Comparison of ENCODE assay signal across 8 cellular contexts in the genomic region with DNA sequence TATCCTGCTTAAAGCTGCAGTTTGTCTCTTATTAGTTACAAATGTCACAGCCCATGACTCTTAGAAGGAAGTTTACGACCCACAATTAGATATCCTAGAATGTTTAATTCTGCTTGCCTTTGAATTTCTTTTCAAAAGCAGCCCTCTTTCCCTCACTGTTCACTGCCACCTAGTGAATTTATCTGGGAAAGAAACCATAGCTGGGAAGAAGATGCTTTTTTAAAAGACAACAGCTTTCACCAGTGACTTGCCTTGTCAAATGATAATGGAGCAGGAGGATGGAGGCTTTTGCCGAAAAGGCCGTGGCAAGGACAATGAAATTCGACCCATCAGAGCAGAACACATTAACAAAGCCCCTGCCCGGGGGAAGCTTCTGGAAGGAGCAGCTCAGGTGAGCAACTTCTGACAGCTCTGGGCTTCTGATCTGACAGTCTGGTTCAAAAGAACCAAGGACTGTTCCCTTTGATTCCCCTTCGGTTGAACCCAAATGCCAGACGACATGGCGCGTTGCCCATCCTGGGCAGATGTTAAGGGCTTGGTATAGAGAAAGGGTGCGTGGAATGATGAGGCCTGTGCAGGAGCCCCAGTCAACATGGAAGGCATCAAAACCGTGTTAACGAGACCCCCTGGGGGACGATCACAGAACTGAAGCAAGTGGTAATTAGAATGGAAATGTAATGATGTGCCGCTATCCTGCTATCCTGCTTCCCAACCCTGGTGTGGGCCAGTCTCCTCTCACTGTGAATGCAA.
DNase-seq lines count a peak whose midpoint lies in the region; ATAC-seq and TF ChIP-seq lines count a peak whose summit lies in the region.

No MANE protein-coding gene starts in this region.

- peak; percentile 85 for TF ChIP-seq CTCF in chondrocyte (IDR thresholded peaks at IDR 0.05)
- no peak for TF ChIP-seq CTCF in BE2C (IDR thresholded peaks at IDR 0.05; ENCODE audit: low read depth, low read length)

- CTCF ChIA-PET in activated CD4-positive, alpha-beta memory T cell treated with anti-CD3 and anti-CD28 coated beads, Interleukin-2, amount 10 ng/mL, durations not matched to agents 7 days and 5 days (lab: Charles Lee) = no interaction called here

- H3K36me3 Mint-ChIP-seq in chondrocyte (ENCODE audit: low read depth) = peaks cover 3% of the 10 kb centered on the region
- no peaks in the 10 kb centered on the region for H3K36me3 Mint-ChIP-seq in activated CD4-positive, alpha-beta memory T cell treated with anti-CD3 and anti-CD28 coated beads, Interleukin-2, amount 10 ng/mL, durations not matched to agents 7 days and 5 days (ENCODE audit: low read depth)

- H3K27ac Mint-ChIP-seq in chondrocyte (ENCODE audit: unreplicated experiment) = no peak overlapping the region
- H3K27ac Mint-ChIP-seq in activated CD4-positive, alpha-beta memory T cell treated with anti-CD3 and anti-CD28 coated beads, Interleukin-2, amount 10 ng/mL, durations not matched to agents 7 days and 5 days = no peak overlapping the region

- no peaks in the 10 kb centered on the region for H3K9me3 ChIP-seq in BE2C

- ATAC-seq in GM21717 (IDR thresholded peaks at IDR 0.05; ENCODE audit: unreplicated experiment) (no peak), GM18519 (IDR thresholded peaks at IDR 0.05; ENCODE audit: low FRiP score, unreplicated experiment) (no peak)

- peak; percentile 64 for DNase-seq in COLO829 (ENCODE audit: low spot score)
- DNase-seq in LHCN-M2 (ENCODE audit: low read depth) = peak; percentile 56
- no peak for DNase-seq in chondrocyte (ENCODE audit: low spot score)
- peak; percentile 61 to 77 for DNase-seq in lung microvascular endothelial cell (ENCODE audit: low read depth in 2 of 2)
- DNase-seq in activated CD4-positive, alpha-beta memory T cell treated with anti-CD3 and anti-CD28 coated beads, Interleukin-2, amount 10 ng/mL, durations not matched to agents 7 days and 5 days = no peak
- DNase-seq in BE2C = no peak

- no peaks in the 10 kb centered on the region for H3K9me3 Mint-ChIP-seq in chondrocyte (ENCODE audit: low read depth)
- H3K9me3 Mint-ChIP-seq in activated CD4-positive, alpha-beta memory T cell treated with anti-CD3 and anti-CD28 coated beads, Interleukin-2, amount 10 ng/mL, durations not matched to agents 7 days and 5 days = no peaks in the 10 kb centered on the region

- H3K4me3 Mint-ChIP-seq in chondrocyte (ENCODE audit: unreplicated experiment) = no peak overlapping the region
- H3K4me3 Mint-ChIP-seq in activated CD4-positive, alpha-beta memory T cell treated with anti-CD3 and anti-CD28 coated beads, Interleukin-2, amount 10 ng/mL, durations not matched to agents 7 days and 5 days = no peak overlapping the region

- no peaks in the 10 kb centered on the region for H3K4me1 ChIP-seq in BE2C

- H3K4me1 Mint-ChIP-seq in chondrocyte (ENCODE audit: low read depth) = peaks cover 14% of the 10 kb centered on the region
- no peaks in the 10 kb centered on the region for H3K4me1 Mint-ChIP-seq in activated CD4-positive, alpha-beta memory T cell treated with anti-CD3 and anti-CD28 coated beads, Interleukin-2, amount 10 ng/mL, durations not matched to agents 7 days and 5 days

- H3K36me3 ChIP-seq in BE2C = no peaks in the 10 kb centered on the region

- no peaks in the 10 kb centered on the region for H3K27me3 Mint-ChIP-seq in chondrocyte (ENCODE audit: low read depth)
- no peaks in the 10 kb centered on the region for H3K27me3 Mint-ChIP-seq in activated CD4-positive, alpha-beta memory T cell treated with anti-CD3 and anti-CD28 coated beads, Interleukin-2, amount 10 ng/mL, durations not matched to agents 7 days and 5 days

- POLR2A ChIA-PET in activated CD4-positive, alpha-beta memory T cell treated with anti-CD3 and anti-CD28 coated beads, Interleukin-2, amount 10 ng/mL, durations not matched to agents 7 days and 5 days (lab: Charles Lee) = no interaction called here

- no peak overlapping the region for H3K4me3 ChIP-seq in BE2C (ENCODE audit: low read depth, low read length)

- H3K27me3 ChIP-seq in BE2C = no peaks in the 10 kb centered on the region; the same call in 1 of the 2 replicates

Comparison
In these comparisons a context has a peak if more than half of its experiments do, and no peak if none do; other contexts are left out.
1. DNase-seq: peak in COLO829 (single experiment), LHCN-M2 (single experiment) and lung microvascular endothelial cell (2 of 2); none in chondrocyte (single experiment), activated CD4-positive, alpha-beta memory T cell treated with anti-CD3 and anti-CD28 coated beads, Interleukin-2, amount 10 ng/mL, durations not matched to agents 7 days and 5 days (single experiment) and BE2C (single experiment).